Comparison of ENCODE assay signal across 7 cellular contexts in genomic region chr5:140103154-140103553, GRCh38.
"Had no signal": no experiment of that assay in that cellular context is flagged by ENCODE, and none has a peak within 500 bp of the region (broad histone marks: within the 10 kb centered on the region; RNA-seq: fewer than 3 reads in every experiment).

No MANE protein-coding gene starts in this region.

- H3K27ac Mint-ChIP-seq: IgD-negative memory B cell had no signal

- DNase-seq: IMR-90, KBM-7, KG1 had no signal

- H3K36me3 Mint-ChIP-seq: IgD-negative memory B cell had no signal

- H3K4me3 Mint-ChIP-seq: IgD-negative memory B cell had no signal

- FAIRE-seq: HepG2, HTR-8/SVneo had no signal

- ATAC-seq: HepG2 had no signal

- H3K27ac ChIP-seq: HL-60 had no signal
